1 cellular context compared by ENCODE assay signal in genomic region chr5:109690456-109691247, GRCh38.
TF ChIP-seq lines count a peak whose summit lies in the region.

No MANE protein-coding gene starts in this region.

TF ChIP-seq in K562, 482 proteins besides CTCF, POLR2A, EP300 and RAD21 (continued from another document and continues in another):
- TF ChIP-seq FOXP4 (CRISPR knock-in tag; IDR thresholded peaks at IDR 0.05; ENCODE audit: borderline replicate concordance) (no peak), ZBTB17 (CRISPR knock-in tag; IDR thresholded peaks at IDR 0.05) (no peak), MTA3 (IDR thresholded peaks at IDR 0.05; ENCODE audit: borderline replicate concordance) (no peak), SMARCB1 (IDR thresholded peaks at IDR 0.05; ENCODE audit: insufficient read length, low read depth) (no peak), NFRKB (IDR thresholded peaks at IDR 0.05; ENCODE audit: low read depth) (no peak), MCM5 (IDR thresholded peaks at IDR 0.05; ENCODE audit: low read depth) (no peak), ZNF121 (CRISPR knock-in tag; conservative IDR thresholded peaks at IDR 0.05) (no peak), ZKSCAN3 (CRISPR knock-in tag; IDR thresholded peaks at IDR 0.05) (no peak), MLX (CRISPR knock-in tag; conservative IDR thresholded peaks at IDR 0.05) (no peak), GABPB1 (CRISPR knock-in tag; IDR thresholded peaks at IDR 0.05) (no peak; the same call in 1 of the 2 replicates), SIN3A (IDR thresholded peaks at IDR 0.05; ENCODE audit: borderline replicate concordance in 2 of 2, control insufficient read depth in 1 of 2, low read depth in 2 of 2, low read length in 2 of 2) (no peak; a peak in 1 of 4 replicates), NCOA6 (IDR thresholded peaks at IDR 0.05) (no peak), HDGF (IDR thresholded peaks at IDR 0.05) (no peak), RCOR1 (IDR thresholded peaks at IDR 0.05; ENCODE audit: borderline replicate concordance in 1 of 2, low read depth in 2 of 2, low read length in 2 of 2) (peak in 1 of 2 experiments; percentile 22; a peak in 1 of 4 replicates), ETV1 (tag; conservative IDR thresholded peaks at IDR 0.05; ENCODE audit: low read depth) (0 out of 2 replicates have a peak, but pooled peaks have one; percentile 3), NCOA2 (IDR thresholded peaks at IDR 0.05; ENCODE audit: partially characterized antibody in 2 of 2) (no peak), HMG20A (CRISPR knock-in tag; conservative IDR thresholded peaks at IDR 0.05) (no peak), ZSCAN32 (CRISPR knock-in tag; IDR thresholded peaks at IDR 0.05) (no peak), RBM34 (IDR thresholded peaks at IDR 0.05; ENCODE audit: borderline replicate concordance, insufficient read depth, low read length) (0 out of 2 replicates have a peak, but pooled peaks have one; percentile 47), EHMT2 (IDR thresholded peaks at IDR 0.05) (no peak), ZNF197 (CRISPR knock-in tag; IDR thresholded peaks at IDR 0.05; ENCODE audit: low read depth) (no peak), HDAC6 (IDR thresholded peaks at IDR 0.05; ENCODE audit: low read depth, low read length) (no peak), DLX4 (CRISPR knock-in tag; IDR thresholded peaks at IDR 0.05) (no peak), ZNF778 (CRISPR knock-in tag; IDR thresholded peaks at IDR 0.05) (no peak), MGA (IDR thresholded peaks at IDR 0.05) (peak; percentile 12; the same call in 1 of the 2 replicates), DMBX1 (CRISPR knock-in tag; IDR thresholded peaks at IDR 0.05; ENCODE audit: borderline replicate concordance) (no peak), TEAD4 (IDR thresholded peaks at IDR 0.05; ENCODE audit: low read length) (no peak), TEAD4 (CRISPR knock-in tag; IDR thresholded peaks at IDR 0.05; ENCODE audit: borderline replicate concordance) (no peak), ZNF830 (CRISPR knock-in tag; IDR thresholded peaks at IDR 0.05) (no peak), USF2 (CRISPR knock-in tag; IDR thresholded peaks at IDR 0.05) (no peak), ZFP30 (CRISPR knock-in tag; IDR thresholded peaks at IDR 0.05; ENCODE audit: borderline replicate concordance) (no peak), PCBP1 (IDR thresholded peaks at IDR 0.05; ENCODE audit: low read depth, low read length, poor library complexity, severe bottlenecking) (no peak), DNMT1 (IDR thresholded peaks at IDR 0.05) (no peak), BDP1 (IDR thresholded peaks at IDR 0.05; ENCODE audit: insufficient read depth, insufficient read length) (no peak), RBM14 (IDR thresholded peaks at IDR 0.05; ENCODE audit: borderline replicate concordance, insufficient read depth, low read depth, low read length) (no peak), ZNF695 (CRISPR knock-in tag; IDR thresholded peaks at IDR 0.05) (no peak), PHF20 (IDR thresholded peaks at IDR 0.05; ENCODE audit: partially characterized antibody) (no peak), TCF7L2 (IDR thresholded peaks at IDR 0.05; ENCODE audit: low read depth, low read length) (no peak), HMGXB4 (CRISPR knock-in tag; IDR thresholded peaks at IDR 0.05) (no peak), ZNF311 (CRISPR knock-in tag; IDR thresholded peaks at IDR 0.05) (no peak), CBX8 (IDR thresholded peaks at IDR 0.05; ENCODE audit: borderline replicate concordance, extremely low read depth, low read depth, low read length, poor library complexity, severe bottlenecking) (no peak), JUN (IDR thresholded peaks at IDR 0.05; ENCODE audit: borderline replicate concordance, low read depth, low read length) (no peak), JUN (CRISPR knock-in tag; IDR thresholded peaks at IDR 0.05; ENCODE audit: borderline replicate concordance) (no peak), ATF1 (CRISPR knock-in tag; IDR thresholded peaks at IDR 0.05) (no peak), ATF1 (tag; IDR thresholded peaks at IDR 0.05) (peak; percentile 66), HDAC8 (tag; IDR thresholded peaks at IDR 0.05) (no peak), CEBPG (CRISPR knock-in tag; IDR thresholded peaks at IDR 0.05) (no peak), CEBPG (tag; conservative IDR thresholded peaks at IDR 0.05 in 1 of 2, IDR thresholded peaks at IDR 0.05 in 1 of 2) (no peak), CTBP1 (IDR thresholded peaks at IDR 0.05; ENCODE audit: borderline replicate concordance) (no peak), RHOXF2B (CRISPR knock-in tag; conservative IDR thresholded peaks at IDR 0.05) (no peak), MLLT1 (IDR thresholded peaks at IDR 0.05) (0 out of 4 replicates have a peak, but pooled peaks of 1 of the 2 experiments have one; percentile 14), ZKSCAN8 (CRISPR knock-in tag; IDR thresholded peaks at IDR 0.05) (no peak)
